9 cellular contexts compared by ENCODE assay signal in the genomic region with DNA sequence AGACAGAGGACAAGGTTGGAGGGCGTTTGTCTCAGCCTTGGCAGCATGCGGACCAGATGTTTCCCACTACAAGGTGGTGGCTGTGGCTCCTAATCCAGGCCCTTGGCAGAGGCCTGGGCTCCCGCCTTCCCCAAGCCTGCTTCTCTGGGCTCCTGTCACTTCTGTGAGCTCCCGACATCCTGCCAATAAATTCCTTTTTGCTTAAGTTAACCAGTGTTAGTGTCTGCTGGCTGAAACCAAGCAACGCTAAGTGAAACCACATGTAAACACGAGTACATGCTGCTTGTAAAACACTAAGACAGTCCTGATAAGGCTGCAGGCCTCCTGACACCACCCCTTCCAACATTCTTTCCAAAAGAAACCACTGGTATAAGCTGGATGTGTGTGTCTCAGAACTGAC.
DNase-seq lines count a peak whose midpoint lies in the region; ATAC-seq, FAIRE-seq and TF ChIP-seq lines count a peak whose summit lies in the region.
"Had no signal": no experiment of that assay in that cellular context is flagged by ENCODE, and none has a peak within 500 bp of the region (broad histone marks: within the 10 kb centered on the region; RNA-seq: fewer than 3 reads in every experiment).

No MANE protein-coding gene starts in this region.

- H3K4me1 ChIP-seq in Caco-2: peaks cover 16% of the 10 kb centered on the region
- no peaks in the 10 kb centered on the region for H3K4me1 ChIP-seq in RWPE2 (ENCODE audit: insufficient read depth, poor library complexity, severe bottlenecking)
- H3K4me1 ChIP-seq in foreskin keratinocyte: no peaks in the 10 kb centered on the region
- peaks cover 0 to 3% (median 0%) of the 10 kb centered on the region in 3 donors for H3K4me1 ChIP-seq in pancreas

- peak overlapping the region; percentile 84 for H3K27ac Mint-ChIP-seq in Caco-2 (ENCODE audit: unreplicated experiment)
- no peak overlapping the region for H3K27ac Mint-ChIP-seq in T-helper 17 cell

- H3K27me3 Mint-ChIP-seq in Caco-2 (ENCODE audit: insufficient read depth, unreplicated experiment) (no peaks in the 10 kb centered on the region), T-helper 17 cell (peaks cover 46% of the 10 kb centered on the region)

- TF ChIP-seq CTCF in Caco-2 (IDR thresholded peaks at IDR 0.05; ENCODE audit: insufficient read depth in 1 of 2, low read depth in 1 of 2, low read length in 1 of 2, severe bottlenecking in 1 of 2, unreplicated experiment in 1 of 2): no peak
- no peak for TF ChIP-seq CTCF in RWPE2 (IDR thresholded peaks at IDR 0.05; ENCODE audit: poor library complexity, severe bottlenecking)
- TF ChIP-seq CTCF in foreskin keratinocyte (conservative IDR thresholded peaks at IDR 0.05): no peak
- TF ChIP-seq CTCF in pancreas (IDR thresholded peaks at IDR 0.05): no peak

- H3K9me3 ChIP-seq in Caco-2: no peaks in the 10 kb centered on the region
- H3K9me3 ChIP-seq in RWPE2 (ENCODE audit: severe bottlenecking): no peaks in the 10 kb centered on the region
- H3K9me3 ChIP-seq in pancreas: no peaks in the 10 kb centered on the region
- no peaks in the 10 kb centered on the region for H3K9me3 ChIP-seq in T-helper 17 cell (ENCODE audit: control insufficient read depth, low read length, poor library complexity, severe bottlenecking)

- POLR2A ChIA-PET in Caco-2 (lab: Charles Lee): no interaction called here

- ATAC-seq in RWPE2 (ENCODE audit: low read depth): peak; percentile 77
- peak; percentile 18 for ATAC-seq in foreskin keratinocyte
- peak; percentile 68 to 87 (median 81) for ATAC-seq in pancreas
- no peak for ATAC-seq in esophagus mucosa
- ATAC-seq in T-helper 17 cell: no peak
- no peak for ATAC-seq in HG03175 (IDR thresholded peaks at IDR 0.05; ENCODE audit: unreplicated experiment)

- CTCF ChIA-PET in Caco-2 (lab: Charles Lee): interaction anchor here (0.6 to 1.2 kb wide), 3 partner anchors 30 to 593 kb away, joined by 3 to 4 read pairs (median 3); no protein-coding TSS in a partner anchor

- no peaks in the 10 kb centered on the region for H3K36me3 Mint-ChIP-seq in Caco-2 (ENCODE audit: insufficient read depth, unreplicated experiment)
- peaks cover 3% of the 10 kb centered on the region for H3K36me3 Mint-ChIP-seq in T-helper 17 cell (ENCODE audit: low read depth)

- H3K4me1 Mint-ChIP-seq in Caco-2 (ENCODE audit: low read depth, unreplicated experiment): peaks cover 19% of the 10 kb centered on the region
- peaks cover 4% of the 10 kb centered on the region for H3K4me1 Mint-ChIP-seq in T-helper 17 cell

- peak; percentile 69 to 75 for DNase-seq in Caco-2
- DNase-seq in RWPE2 (ENCODE audit: low spot score): no peak
- peak; percentile 42 to 52 for DNase-seq in foreskin keratinocyte
- peak in 2 of 6 donors; percentile 31 to 38 for DNase-seq in pancreas
- no peak for DNase-seq in AML-193 (lab: John Stamatoyannopoulos, UW)
- DNase-seq in T-helper 17 cell: no peak
- DNase-seq: activated effector memory CD4-positive, alpha-beta T cell treated with anti-CD3 and anti-CD28 coated beads, Interleukin-2, amount 50 U/mL, for 16 hours had no signal

- H3K27ac ChIP-seq in RWPE2 (ENCODE audit: poor library complexity, severe bottlenecking) (no peak overlapping the region), foreskin keratinocyte (no peak overlapping the region), pancreas (peak overlapping the region in 2 of 4 donors; percentile 62 to 63)

- 52 to 54% methylated on average over 6 of the region's 6 CpGs for WGBS in pancreas, 2 donors

- H3K4me3 ChIP-seq in Caco-2 (ENCODE audit: low read depth, low read length) (no peak overlapping the region), RWPE2 (ENCODE audit: severe bottlenecking) (no peak overlapping the region), pancreas (no peak overlapping the region)

- intact Hi-C loops in Caco-2 (cut with micrococcal nuclease; ENCODE audit: unreplicated experiment) (loop anchor here (5.0 kb wide), 1 partner anchor 262 kb away; a partner anchor contains a TSS), pancreas (cut with DNase I) (no loop called here)

- no peaks in the 10 kb centered on the region for H3K27me3 ChIP-seq in Caco-2 (replicated peaks; ENCODE audit: control insufficient read depth, insufficient read depth, low read length)
- H3K27me3 ChIP-seq in RWPE2 (ENCODE audit: insufficient read depth, poor library complexity, severe bottlenecking): peaks cover 3% of the 10 kb centered on the region
- H3K27me3 ChIP-seq in foreskin keratinocyte: peaks cover 20% of the 10 kb centered on the region
- H3K27me3 ChIP-seq in pancreas: no peaks in the 10 kb centered on the region

- H3K4me3 Mint-ChIP-seq in Caco-2 (ENCODE audit: unreplicated experiment) (no peak overlapping the region), T-helper 17 cell (no peak overlapping the region)

- no peaks in the 10 kb centered on the region for H3K36me3 ChIP-seq in Caco-2 (ENCODE audit: control insufficient read depth, insufficient read depth, low read length)
- no peaks in the 10 kb centered on the region for H3K36me3 ChIP-seq in RWPE2 (ENCODE audit: low read depth)
- no peaks in the 10 kb centered on the region for H3K36me3 ChIP-seq in pancreas

- no TSS peak for BruUV-seq in Caco-2 (replicated peaks; lab: Mats Ljungman, UMichigan)

- H3K9me3 Mint-ChIP-seq in Caco-2 (ENCODE audit: unreplicated experiment): no peaks in the 10 kb centered on the region

- FAIRE-seq in pancreas (lab: Jason Lieb, UNC): peak; percentile 88

Comparison
In these comparisons a context has a peak if more than half of its experiments do, and no peak if none do; other contexts are left out.
1. DNase-seq: peak in Caco-2 (2 of 2) and foreskin keratinocyte (2 of 2); none in RWPE2 (single experiment), AML-193 (0 of 2) and T-helper 17 cell (0 of 3).
2. ATAC-seq: peak in RWPE2 (single experiment), foreskin keratinocyte (single experiment) and pancreas (4 of 4); none in esophagus mucosa (single experiment), T-helper 17 cell (single experiment) and HG03175 (single experiment).